In the genomic region with DNA sequence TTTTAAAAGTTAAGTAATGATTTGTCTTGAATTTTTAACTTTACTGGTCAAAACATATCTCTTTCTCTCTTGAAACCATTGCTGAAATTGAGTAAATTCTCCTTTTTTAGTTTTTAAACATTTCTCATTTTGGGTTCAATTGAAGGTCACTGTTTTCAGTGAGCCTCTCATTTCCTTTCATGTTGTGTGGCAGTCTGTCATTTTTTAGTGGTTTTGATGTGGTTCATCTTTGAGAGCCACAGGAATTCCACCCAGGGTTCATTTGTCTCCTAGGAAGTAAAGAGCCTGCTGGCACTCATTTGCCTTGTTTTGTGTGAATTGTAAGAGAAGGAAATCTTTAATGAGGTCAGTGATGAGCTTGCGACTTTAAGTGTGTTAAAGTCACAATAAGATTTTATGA, we compare ENCODE assay signal across 11 cellular contexts. TPM values are rescaled to one million over a fixed set of nuclear protein-coding genes. Genes with fewer than 3 reads are reported as not detected.
DNase-seq lines count a peak whose midpoint lies in the region; ATAC-seq and TF ChIP-seq lines count a peak whose summit lies in the region.
"Had no signal": no experiment of that assay in that cellular context is flagged by ENCODE, and none has a peak within 500 bp of the region (broad histone marks: within the 10 kb centered on the region; RNA-seq: fewer than 3 reads in every experiment).

No MANE protein-coding gene starts in this region.

- peaks cover 6% of the 10 kb centered on the region for H3K27me3 Mint-ChIP-seq in CD4-positive, alpha-beta T cell
- H3K27me3 Mint-ChIP-seq in WTC11 (ENCODE audit: low read depth): no peaks in the 10 kb centered on the region

- no peak overlapping the region for H3K27ac Mint-ChIP-seq in CD4-positive, alpha-beta T cell
- no peak overlapping the region for H3K27ac Mint-ChIP-seq in WTC11

- no peaks in the 10 kb centered on the region for H3K4me1 ChIP-seq in HAP-1

- TF ChIP-seq CTCF in CD4-positive, alpha-beta T cell (IDR thresholded peaks at IDR 0.05): no peak
- TF ChIP-seq CTCF in WTC11 (IDR thresholded peaks at IDR 0.05): no peak
- no peak for TF ChIP-seq CTCF in foreskin fibroblast (IDR thresholded peaks at IDR 0.05; ENCODE audit: low read depth, low read length)

- H3K27ac ChIP-seq in CD4-positive, alpha-beta T cell (ENCODE audit: low read depth, low read length): no peak overlapping the region

- no peaks in the 10 kb centered on the region for H3K27me3 ChIP-seq in CD4-positive, alpha-beta T cell (ENCODE audit: control insufficient read depth, insufficient read depth, low read length)
- H3K27me3 ChIP-seq in HAP-1 (ENCODE audit: low read depth): no peaks in the 10 kb centered on the region

- intact Hi-C loops in CD4-positive, alpha-beta T cell (cut with DNase I, micrococcal nuclease): no loop called here

- no peaks in the 10 kb centered on the region for H3K36me3 ChIP-seq in HAP-1 (replicated peaks)

- no peak overlapping the region for H3K4me3 Mint-ChIP-seq in CD4-positive, alpha-beta T cell
- no peak overlapping the region for H3K4me3 Mint-ChIP-seq in WTC11

- CTCF ChIA-PET in CD4-positive, alpha-beta T cell (lab: Charles Lee): no interaction called here
- CTCF ChIA-PET in WTC11 (lab: Charles Lee): interaction anchor here (1.0 to 1.1 kb wide), 2 partner anchors 15 to 67 kb away, joined by 3 to 7 read pairs; no protein-coding TSS in a partner anchor

- DNase-seq in CD4-positive, alpha-beta T cell: no peak
- DNase-seq in NCI-H226 (peak; percentile 36), glomerular visceral epithelial cell (ENCODE audit: extremely low spot score) (peak; percentile 78), WTC11 (ENCODE audit: low spot score) (no peak), foreskin fibroblast (no peak), HAP-1 (ENCODE audit: low spot score in 2 of 2) (no peak)
- DNase-seq: activated CD4-positive, alpha-beta T cell treated with anti-CD3 and anti-CD28 coated beads for 4 hours; DMS 273 treated with DMSO at 0.1 percent for 48 hours; GOT3 had no signal

- H3K4me1 Mint-ChIP-seq in CD4-positive, alpha-beta T cell (ENCODE audit: low read depth): peaks cover 19% of the 10 kb centered on the region
- H3K4me1 Mint-ChIP-seq in WTC11: peaks cover 19% of the 10 kb centered on the region

- no peaks in the 10 kb centered on the region for H3K9me3 Mint-ChIP-seq in CD4-positive, alpha-beta T cell
- no peaks in the 10 kb centered on the region for H3K9me3 Mint-ChIP-seq in WTC11

- no peaks in the 10 kb centered on the region for H3K9me3 ChIP-seq in CD4-positive, alpha-beta T cell (ENCODE audit: control insufficient read depth, low read length)
- no peaks in the 10 kb centered on the region for H3K9me3 ChIP-seq in HAP-1

- in situ Hi-C loops in HAP-1 (cut with MboI; ENCODE audit: low sequenced_read_pairs): no loop called here

- peak; percentile 48 for ATAC-seq in CD4-positive, alpha-beta T cell (ENCODE audit: poor library complexity)
- ATAC-seq in GM18909 (IDR thresholded peaks at IDR 0.05; ENCODE audit: poor library complexity, unreplicated experiment) (peak; percentile 51), WTC11 (no peak), GM18873 (IDR thresholded peaks at IDR 0.05; ENCODE audit: low FRiP score, unreplicated experiment) (no peak)

- H3K36me3 Mint-ChIP-seq in CD4-positive, alpha-beta T cell (ENCODE audit: low read depth): no peaks in the 10 kb centered on the region
- H3K36me3 Mint-ChIP-seq in WTC11: peaks cover 5% of the 10 kb centered on the region

- H3K4me3 ChIP-seq in foreskin fibroblast (ENCODE audit: low read depth in 1 of 2, low read length in 2 of 2) (no peak overlapping the region), HAP-1 (no peak overlapping the region)

- POLR2A ChIA-PET in CD4-positive, alpha-beta T cell (lab: Charles Lee): no interaction called here
- POLR2A ChIA-PET in WTC11 (lab: Charles Lee): no interaction called here

TF ChIP-seq in WTC11, 78 proteins besides CTCF, POLR2A, EP300 and RAD21:
- TF ChIP-seq, protein P1, sequence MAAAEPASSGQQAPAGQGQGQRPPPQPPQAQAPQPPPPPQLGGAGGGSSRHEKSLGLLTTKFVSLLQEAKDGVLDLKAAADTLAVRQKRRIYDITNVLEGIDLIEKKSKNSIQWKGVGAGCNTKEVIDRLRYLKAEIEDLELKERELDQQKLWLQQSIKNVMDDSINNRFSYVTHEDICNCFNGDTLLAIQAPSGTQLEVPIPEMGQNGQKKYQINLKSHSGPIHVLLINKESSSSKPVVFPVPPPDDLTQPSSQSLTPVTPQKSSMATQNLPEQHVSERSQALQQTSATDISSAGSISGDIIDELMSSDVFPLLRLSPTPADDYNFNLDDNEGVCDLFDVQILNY (CRISPR knock-in tag; IDR thresholded peaks at IDR 0.05): no peak
- no peak for TF ChIP-seq RELA (CRISPR knock-in tag; IDR thresholded peaks at IDR 0.05; ENCODE audit: borderline replicate concordance)
- no peak for TF ChIP-seq ZNF121 (CRISPR knock-in tag; IDR thresholded peaks at IDR 0.05)
- no peak for TF ChIP-seq EMX1 (CRISPR knock-in tag; IDR thresholded peaks at IDR 0.05)
- TF ChIP-seq FOXK1 (CRISPR knock-in tag; IDR thresholded peaks at IDR 0.05): no peak

RNA-seq across cellular contexts. Expression of a gene that starts 10.4 kb away (rescaled TPM):
- not detected for total RNA-seq in CD4-positive, alpha-beta T cell
- total RNA-seq in WTC11 (2021): 12.1 to 12.6 TPM (median 12.5 TPM) in 3 replicates

Comparison
In these comparisons a context has a peak if more than half of its experiments do, and no peak if none do; other contexts are left out.
1. ATAC-seq: peak in CD4-positive, alpha-beta T cell (single experiment) and GM18909 (single experiment); none in WTC11 (single experiment) and GM18873 (single experiment).
2. DNase-seq: peak in NCI-H226 (single experiment) and glomerular visceral epithelial cell (single experiment); none in CD4-positive, alpha-beta T cell (0 of 10), WTC11 (single experiment), foreskin fibroblast (0 of 2) and HAP-1 (0 of 2).
3. RNA of a gene that starts 10.4 kb away (total RNA-seq): 12.1 to 12.6 TPM in WTC11; not detected in CD4-positive, alpha-beta T cell; every median in the first group is over 10 times any median in the second.